Comparison of ENCODE assay signal across 17 cellular contexts in genomic region chr12:12823308-12823707, GRCh38. TPM values are rescaled to one million over a fixed set of nuclear protein-coding genes. Genes with fewer than 3 reads are reported as not detected.
DNase-seq lines count a peak whose midpoint lies in the region; ATAC-seq, FAIRE-seq and TF ChIP-seq lines count a peak whose summit lies in the region.
"Had no signal": no experiment of that assay in that cellular context is flagged by ENCODE, and none has a peak within 500 bp of the region (broad histone marks: within the 10 kb centered on the region; RNA-seq: fewer than 3 reads in every experiment).

No MANE protein-coding gene starts in this region.

- DNase-seq in A549 (ENCODE audit: low read depth in 1 of 2, low spot score in 1 of 2), result peak in 1 of 2 experiments; percentile 70
- DNase-seq in activated T-helper 1 cell treated with anti-CD3 and anti-CD28 coated beads, Interleukin-12 subunit alpha, Interleukin-12 subunit beta, Interleukin-2, Interleukin-4 antibody, amounts not matched to agents 30 ng/mL and 10 ng/mL and 1 ng/mL, durations not matched to agents 14 hours and 24 hours and 36 hours (ENCODE audit: low spot score), result no peak
- DNase-seq in hepatocyte (ENCODE audit: low spot score), result no peak
- DNase-seq in cardiac septum (ENCODE audit: low spot score), result no peak
- no peak for DNase-seq in frontal cortex (ENCODE audit: low spot score in 2 of 2)
- no peak for DNase-seq in Right ventricle myocardium inferior (ENCODE audit: missing footprints)
- DNase-seq in activated CD4-positive, CD25-positive, alpha-beta regulatory T cell treated with anti-CD3 and anti-CD28 coated beads, Interleukin-2, amount 50 U/mL, for 72 hours, result no peak
- DNase-seq: midbrain, NCI-H146, NCI-H524 treated with DMSO at 0.1 percent for 48 hours, ovary, SHP77 had no signal

- peaks cover 62 to 79% of the 10 kb centered on the region in 2 experiments for H3K36me3 ChIP-seq in HEK293 (ENCODE audit: control insufficient read depth in 2 of 2, insufficient read depth in 1 of 2, low read length in 2 of 2)
- no peaks in the 10 kb centered on the region for H3K36me3 ChIP-seq in hepatocyte (replicated peaks; ENCODE audit: insufficient read depth, low read depth)
- H3K36me3 ChIP-seq: ovary had no signal

- peak in 1 of 2 experiments; percentile 72; a peak in 2 of 5 replicates for TF ChIP-seq EP300 in A549 (IDR thresholded peaks at IDR 0.05)

- peaks cover 62% of the 10 kb centered on the region for H3K36me3 Mint-ChIP-seq in activated T-helper 1 cell treated with anti-CD3 and anti-CD28 coated beads, Interleukin-12 subunit alpha, Interleukin-12 subunit beta, Interleukin-2, Interleukin-4 antibody, amounts not matched to agents 30 ng/mL and 10 ng/mL and 1 ng/mL, durations not matched to agents 14 hours and 24 hours and 36 hours (ENCODE audit: low read depth)

- ATAC-seq in A549 (peak in 1 of 2 experiments; percentile 51; a peak in 3 of 6 replicates), Right ventricle myocardium inferior (no peak)
- ATAC-seq: K562 had no signal

- intact Hi-C loops in activated T-helper 1 cell treated with anti-CD3 and anti-CD28 coated beads, Interleukin-12 subunit alpha, Interleukin-12 subunit beta, Interleukin-2, Interleukin-4 antibody, amounts not matched to agents 30 ng/mL and 10 ng/mL and 1 ng/mL, durations not matched to agents 14 hours and 24 hours and 36 hours (cut with micrococcal nuclease), result no loop called here
- intact Hi-C loops in cardiac septum (cut with DNase I) (no loop called here), Right ventricle myocardium inferior (cut with DNase I) (no loop called here)

- WGBS in A549 (ENCODE audit: missing lambda C conversion rate), result 1% methylated on average over 2 of the region's 2 CpGs
- 61% methylated on average over 2 of the region's 2 CpGs for WGBS in hepatocyte (ENCODE audit: low lambda C conversion rate, missing lambda C conversion rate)

- peaks cover 28% of the 10 kb centered on the region for H3K79me2 ChIP-seq in hepatocyte

- H3K4me2 ChIP-seq in A549, result peak overlapping the region; percentile 56
- no peak overlapping the region for H3K4me2 ChIP-seq in hepatocyte

- no peaks in the 10 kb centered on the region for H3K27me3 ChIP-seq in hepatocyte
- H3K27me3 ChIP-seq: ovary, tibial nerve had no signal

- no peak overlapping the region for H3K4me3 Mint-ChIP-seq in activated T-helper 1 cell treated with anti-CD3 and anti-CD28 coated beads, Interleukin-12 subunit alpha, Interleukin-12 subunit beta, Interleukin-2, Interleukin-4 antibody, amounts not matched to agents 30 ng/mL and 10 ng/mL and 1 ng/mL, durations not matched to agents 14 hours and 24 hours and 36 hours
- H3K4me3 Mint-ChIP-seq: activated naive CD8-positive, alpha-beta T cell had no signal

- CTCF ChIA-PET in A549 (lab: Yijun Ruan, JAX) (interaction anchor here (0.9 to 9.0 kb wide), 6 partner anchors 9 to 161 kb away, joined by 3 to 78 read pairs (median 4); partner anchors contain the start of gene GPRC5A), HEK293 (lab: Yijun Ruan, JAX) (interaction anchor here (0.9 to 4.6 kb wide), 3 partner anchors 11 to 34 kb away, joined by 3 to 28 read pairs (median 8); no protein-coding TSS in a partner anchor)

- FAIRE-seq in A549 (lab: Jason Lieb, UNC) (no peak), frontal cortex (lab: Jason Lieb, UNC) (no peak)
- FAIRE-seq: K562 had no signal

- TF ChIP-seq RAD21 in A549 (conservative IDR thresholded peaks at IDR 0.05 in 1 of 2, IDR thresholded peaks at IDR 0.05 in 1 of 2), result 0 out of 5 replicates have a peak, but pooled peaks of 1 of the 2 experiments have one; percentile 3

- H3K9me3 ChIP-seq in A549, result no peaks in the 10 kb centered on the region
- no peaks in the 10 kb centered on the region for H3K9me3 ChIP-seq in HEK293 (ENCODE audit: control insufficient read depth, insufficient read depth, low read depth, low read length)
- H3K9me3 ChIP-seq in hepatocyte (ENCODE audit: low read depth), result no peaks in the 10 kb centered on the region
- H3K9me3 ChIP-seq: ovary, tibial nerve had no signal

- H4K20me1 ChIP-seq in hepatocyte (ENCODE audit: insufficient read depth, poor library complexity, severe bottlenecking), result peaks cover 7% of the 10 kb centered on the region

- H3K4me3 ChIP-seq in A549 (no peak overlapping the region), HEK293 (ENCODE audit: low read depth, low read length) (no peak overlapping the region), hepatocyte (no peak overlapping the region)
- H3K4me3 ChIP-seq: coronary artery, K562, ovary, tibial nerve had no signal

- peaks cover 64% of the 10 kb centered on the region for H3K4me1 ChIP-seq in A549
- peaks cover 5% of the 10 kb centered on the region; the same call in 1 of the 2 replicates for H3K4me1 ChIP-seq in HEK293 (ENCODE audit: control insufficient read depth, insufficient read depth, low read length)
- peaks cover 19% of the 10 kb centered on the region for H3K4me1 ChIP-seq in hepatocyte (ENCODE audit: insufficient read depth)

- H3K27ac ChIP-seq in A549, result peak overlapping the region; percentile 63 to 68
- no peak overlapping the region for H3K27ac ChIP-seq in HEK293 (ENCODE audit: extremely low read depth, low read depth, low read length)
- H3K27ac ChIP-seq in hepatocyte, result peak overlapping the region; percentile 8
- H3K27ac ChIP-seq: coronary artery, ovary, tibial nerve had no signal

- TF ChIP-seq POLR2A in A549 (IDR thresholded peaks at IDR 0.05; ENCODE audit: low read length), result no peak

- peaks cover 27% of the 10 kb centered on the region for H3K4me1 Mint-ChIP-seq in activated T-helper 1 cell treated with anti-CD3 and anti-CD28 coated beads, Interleukin-12 subunit alpha, Interleukin-12 subunit beta, Interleukin-2, Interleukin-4 antibody, amounts not matched to agents 30 ng/mL and 10 ng/mL and 1 ng/mL, durations not matched to agents 14 hours and 24 hours and 36 hours (ENCODE audit: low read depth)

- TF ChIP-seq CTCF in A549 (IDR thresholded peaks at IDR 0.05) (no peak), HEK293 (tag by site-specific recombination; IDR thresholded peaks at IDR 0.05) (no peak), hepatocyte (IDR thresholded peaks at IDR 0.05; ENCODE audit: poor library complexity) (no peak)

- H2AFZ ChIP-seq in hepatocyte, result no peak overlapping the region

- POLR2A ChIA-PET in A549 (lab: Yijun Ruan, JAX), result interaction anchor here (0.5 to 1.5 kb wide), 2 partner anchors 60 to 68 kb away, joined by 3 to 4 read pairs; partner anchors contain the start of gene GPRC5A
- POLR2A ChIA-PET in HEK293 (lab: Yijun Ruan, JAX), result interaction anchor here (0.6 to 2.0 kb wide), 4 partner anchors 9 to 68 kb away, joined by 3 to 24 read pairs (median 8); partner anchors contain the start of gene GPRC5A

- no peaks in the 10 kb centered on the region for H3K9me2 ChIP-seq in hepatocyte (replicated peaks; ENCODE audit: insufficient read depth)

- peak overlapping the region; percentile 14 for H3K27ac Mint-ChIP-seq in activated T-helper 1 cell treated with anti-CD3 and anti-CD28 coated beads, Interleukin-12 subunit alpha, Interleukin-12 subunit beta, Interleukin-2, Interleukin-4 antibody, amounts not matched to agents 30 ng/mL and 10 ng/mL and 1 ng/mL, durations not matched to agents 14 hours and 24 hours and 36 hours
- H3K27ac Mint-ChIP-seq: activated naive CD8-positive, alpha-beta T cell had no signal

- no peaks in the 10 kb centered on the region for H3K9me3 Mint-ChIP-seq in activated T-helper 1 cell treated with anti-CD3 and anti-CD28 coated beads, Interleukin-12 subunit alpha, Interleukin-12 subunit beta, Interleukin-2, Interleukin-4 antibody, amounts not matched to agents 30 ng/mL and 10 ng/mL and 1 ng/mL, durations not matched to agents 14 hours and 24 hours and 36 hours

- no peaks in the 10 kb centered on the region for H3K27me3 Mint-ChIP-seq in activated T-helper 1 cell treated with anti-CD3 and anti-CD28 coated beads, Interleukin-12 subunit alpha, Interleukin-12 subunit beta, Interleukin-2, Interleukin-4 antibody, amounts not matched to agents 30 ng/mL and 10 ng/mL and 1 ng/mL, durations not matched to agents 14 hours and 24 hours and 36 hours (ENCODE audit: insufficient read depth)
- H3K27me3 Mint-ChIP-seq: activated naive CD8-positive, alpha-beta T cell had no signal

TF ChIP-seq in A549, 52 proteins besides CTCF, POLR2A, EP300 and RAD21 (continues in another document):
- TF ChIP-seq ESRRA (IDR thresholded peaks at IDR 0.05; ENCODE audit: borderline replicate concordance, low read length) (no peak), EHF (CRISPR knock-in tag; IDR thresholded peaks at IDR 0.05) (no peak)

TF ChIP-seq in HEK293, 187 proteins besides CTCF, POLR2A, EP300 and RAD21 (continues in another document):
- TF ChIP-seq ZNF138 (tag by site-specific recombination; IDR thresholded peaks at IDR 0.05; ENCODE audit: borderline replicate concordance) (no peak), HOXD13 (CRISPR knock-in tag; IDR thresholded peaks at IDR 0.05; ENCODE audit: borderline replicate concordance) (peak; percentile 73; the same call in 1 of the 2 replicates), GLI4 (tag by site-specific recombination; IDR thresholded peaks at IDR 0.05) (no peak)

RNA-seq across cellular contexts. Expression of gene DDX47, which starts 10.2 kb away (rescaled TPM):
- polyA plus RNA-seq in A549 (2011; rRNA removed) (118 and 144 TPM in 2 replicates), A549 (2017; fragmentation: RNase III; extraction: RNeasy Plus Mini Kit Qiagen cat#74134 plus additional on column Dnase treatment) (81.6 to 87.3 TPM (median 83.8 TPM) in 3 replicates), hepatocyte (51.6 and 56.2 TPM in 2 replicates)
- 56.1 and 57.2 TPM in 2 replicates for polyA plus RNA-seq in A549 (2012; cell fraction: cytosol; rRNA removed)
- polyA plus RNA-seq in A549 (2012; cell fraction: nucleus; rRNA removed), result 63.1 and 116 TPM in 2 replicates
- polyA minus RNA-seq in A549 (2011; rRNA and poly(A)+ RNA removed), result 68.9 and 74.6 TPM in 2 replicates
- total RNA-seq in activated T-helper 1 cell treated with anti-CD3 and anti-CD28 coated beads, Interleukin-12 subunit alpha, Interleukin-12 subunit beta, Interleukin-2, Interleukin-4 antibody, amounts not matched to agents 30 ng/mL and 10 ng/mL and 1 ng/mL, durations not matched to agents 14 hours and 24 hours and 36 hours, result 120 and 127 TPM in 2 replicates
- total RNA-seq in hepatocyte (69.4 and 74.4 TPM in 2 replicates), cardiac septum (25.5 TPM), frontal cortex (62.4 TPM), Right ventricle myocardium inferior (26.5 TPM)

RNA-seq across cellular contexts. Expression of gene APOLD1, which starts 37.8 kb away (rescaled TPM):
- polyA plus RNA-seq in A549 (2011; rRNA removed), result 0.93 and 1.3 TPM in 2 replicates
- 0.21 and 0.26 TPM in 2 replicates for polyA plus RNA-seq in A549 (2012; cell fraction: cytosol; rRNA removed)
- polyA plus RNA-seq in A549 (2012; cell fraction: nucleus; rRNA removed), result 0.10 and 0.31 TPM in 2 replicates
- polyA plus RNA-seq in A549 (2017; fragmentation: RNase III; extraction: RNeasy Plus Mini Kit Qiagen cat#74134 plus additional on column Dnase treatment), result 0.42 to 0.46 TPM (median 0.44 TPM) in 3 replicates
- polyA minus RNA-seq in A549 (2011; rRNA and poly(A)+ RNA removed), result 1.1 and 1.3 TPM in 2 replicates
- 4.0 and 4.8 TPM in 2 replicates for total RNA-seq in activated T-helper 1 cell treated with anti-CD3 and anti-CD28 coated beads, Interleukin-12 subunit alpha, Interleukin-12 subunit beta, Interleukin-2, Interleukin-4 antibody, amounts not matched to agents 30 ng/mL and 10 ng/mL and 1 ng/mL, durations not matched to agents 14 hours and 24 hours and 36 hours
- 5.6 and 6.0 TPM in 2 replicates for total RNA-seq in hepatocyte
- 1.5 and 3.8 TPM in 2 replicates for polyA plus RNA-seq in hepatocyte
- total RNA-seq in cardiac septum, result 13.0 TPM
- 20.0 TPM for total RNA-seq in frontal cortex
- 19.7 TPM for total RNA-seq in Right ventricle myocardium inferior

Comparison
In these comparisons a context has a peak if more than half of its experiments do, and no peak if none do; other contexts are left out.
1. Of the 5 proteins assayed by ChIP-seq in both HEK293 and A549: peak only in HEK293: none; only in A549: PBX3; in both: none; in neither: 4.